31 cellular contexts compared by ENCODE assay signal in genomic region chr7:112492165-112492564, GRCh38.
"Had no signal": no experiment of that assay in that cellular context is flagged by ENCODE, and none has a peak within 500 bp of the region (broad histone marks: within the 10 kb centered on the region; RNA-seq: fewer than 3 reads in every experiment).

No MANE protein-coding gene starts in this region.

- DNase-seq: head of caudate nucleus; hypothalamus; immature natural killer cell; islet precursor cell; left cardiac atrium; left lung; mesendoderm; naive thymus-derived CD4-positive, alpha-beta T cell; nucleus accumbens; pancreas; posterior cingulate gyrus; retina; right cardiac atrium; sigmoid colon; stimulated activated CD4-positive, alpha-beta T cell treated with anti-CD3 and anti-CD28 coated beads, Interleukin-1b, Interleukin-23, amount 100 ng/mL, for 48 hours; stimulated activated CD4-positive, alpha-beta T cell treated with anti-CD3 and anti-CD28 coated beads, Interleukin-2, amount 100 ng/mL, for 48 hours; stimulated activated CD4-positive, alpha-beta T cell treated with anti-CD3 and anti-CD28 coated beads, Interleukin-4, amount 100 ng/mL, for 4 hours; stimulated activated CD8-positive, alpha-beta memory T cell treated with anti-CD3 and anti-CD28 coated beads, Interleukin-4, amount 100 ng/mL, for 48 hours; stimulated activated naive B cell treated with anti-CD40 and anti-IgM and Interleukin-4, amounts not matched to agents 10 μg/mL and 1 μg/mL and 100 μg/mL, for 72 hours; stimulated activated naive CD8-positive, alpha-beta T cell treated with anti-CD3 and anti-CD28 coated beads, Interleukin-15, Interleukin-2, amounts not matched to agents 100 U/mL and 50 U/mL, for 24 hours; stomach; testis; thyroid gland; transverse colon; upper lobe of left lung had no signal

- H3K36me3 ChIP-seq: pancreas, prostate gland, transverse colon, upper lobe of left lung, vagina had no signal

- H3K27me3 ChIP-seq: left lung, pancreas, sigmoid colon, stomach, testis, thyroid gland, transverse colon, upper lobe of left lung, vagina had no signal

- H3K27ac ChIP-seq: left lung, pancreas, prostate gland, sigmoid colon, stomach, testis, thyroid gland, transverse colon, upper lobe of left lung, vagina had no signal

- ATAC-seq: left cardiac atrium; left lung; naive thymus-derived CD4-positive, alpha-beta T cell; natural killer cell treated with Interleukin-12 subunit alpha and Interleukin-12 subunit beta and Interleukin-15 and Interleukin-18, amount 100 ng/mL, for 72 hours; pancreas; right cardiac atrium; stimulated activated naive B cell treated with anti-CD40 and anti-IgM and Interleukin-4, amounts not matched to agents 10 μg/mL and 1 μg/mL and 100 μg/mL, for 72 hours; stimulated activated naive CD8-positive, alpha-beta T cell treated with anti-CD3 and anti-CD28 coated beads, Interleukin-15, Interleukin-2, amounts not matched to agents 100 U/mL and 50 U/mL, for 24 hours had no signal

- H3K4me1 Mint-ChIP-seq: immature natural killer cell; naive thymus-derived CD4-positive, alpha-beta T cell had no signal

- H3K9me3 Mint-ChIP-seq: immature natural killer cell; mesothelial cell of epicardium; naive thymus-derived CD4-positive, alpha-beta T cell; natural killer cell treated with Interleukin-12 subunit alpha and Interleukin-12 subunit beta and Interleukin-15 and Interleukin-18, amount 100 ng/mL, for 72 hours; stimulated activated naive B cell treated with anti-CD40 and anti-IgM and Interleukin-4, amounts not matched to agents 10 μg/mL and 1 μg/mL and 100 μg/mL, for 72 hours had no signal

- H3K4me3 ChIP-seq: left lung, lung, pancreas, prostate gland, sigmoid colon, smooth muscle cell, stomach, testis, thyroid gland, transverse colon, upper lobe of left lung, vagina had no signal

- H3K27ac Mint-ChIP-seq: immature natural killer cell; mesothelial cell of epicardium; naive thymus-derived CD4-positive, alpha-beta T cell; natural killer cell treated with Interleukin-12 subunit alpha and Interleukin-12 subunit beta and Interleukin-15 and Interleukin-18, amount 100 ng/mL, for 72 hours; stimulated activated naive B cell treated with anti-CD40 and anti-IgM and Interleukin-4, amounts not matched to agents 10 μg/mL and 1 μg/mL and 100 μg/mL, for 72 hours had no signal

- H3K4me1 ChIP-seq: left lung, pancreas, prostate gland, testis, thyroid gland, upper lobe of left lung had no signal

- H3K9me3 ChIP-seq: left lung, pancreas, prostate gland, sigmoid colon, stomach, testis, thyroid gland, transverse colon, upper lobe of left lung, vagina had no signal

- H3K4me3 Mint-ChIP-seq: immature natural killer cell; mesothelial cell of epicardium; naive thymus-derived CD4-positive, alpha-beta T cell; natural killer cell treated with Interleukin-12 subunit alpha and Interleukin-12 subunit beta and Interleukin-15 and Interleukin-18, amount 100 ng/mL, for 72 hours; stimulated activated naive B cell treated with anti-CD40 and anti-IgM and Interleukin-4, amounts not matched to agents 10 μg/mL and 1 μg/mL and 100 μg/mL, for 72 hours had no signal
